In the genomic region with DNA sequence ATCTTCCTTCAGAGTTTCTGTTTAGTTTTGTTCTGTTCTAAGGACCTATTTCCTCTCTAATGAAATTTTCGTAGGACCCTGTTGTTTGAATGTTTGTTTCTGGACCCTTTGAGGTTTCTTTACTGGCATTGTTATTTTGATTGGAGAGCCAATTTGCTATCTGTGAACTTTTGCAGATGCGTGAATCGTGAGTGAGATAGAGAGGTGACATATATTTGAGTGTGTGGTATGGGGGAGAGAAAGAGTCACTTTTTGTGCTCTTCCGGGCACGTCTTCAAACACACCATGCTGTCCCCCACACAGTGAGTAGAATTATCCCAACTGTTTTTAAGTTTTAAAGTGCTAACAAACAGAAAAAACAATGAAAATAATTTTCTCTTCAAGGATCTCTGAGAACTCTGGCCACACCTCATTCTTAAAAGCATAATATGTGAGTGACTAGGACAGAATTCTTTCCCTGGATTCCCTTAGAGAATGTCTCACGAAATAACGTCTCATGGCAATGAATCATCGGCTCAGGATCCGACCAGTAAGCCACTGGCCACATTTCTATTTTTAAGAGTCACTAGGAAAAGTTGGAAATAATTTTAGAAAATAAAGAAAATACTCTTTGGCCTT, we compare ENCODE assay signal across 8 cellular contexts.
A peak's percentile ranks its signal among the peaks of the same experiment; 100 is the strongest.
DNase-seq lines count a peak whose midpoint lies in the region; ATAC-seq, FAIRE-seq and TF ChIP-seq lines count a peak whose summit lies in the region.

No MANE protein-coding gene starts in this region.

- no peaks in the 10 kb centered on the region for H4K20me1 ChIP-seq in astrocyte (ENCODE audit: insufficient read depth, low read length)

- peak overlapping the region; percentile 75 to 91 (median 84) for H3K4me3 Mint-ChIP-seq in CD4-positive, CD25-positive, alpha-beta regulatory T cell
- peak overlapping the region; percentile 78 for H3K4me3 Mint-ChIP-seq in astrocyte (ENCODE audit: unreplicated experiment)
- peak overlapping the region; percentile 89 for H3K4me3 Mint-ChIP-seq in stimulated activated naive CD8-positive, alpha-beta T cell treated with anti-CD3 and anti-CD28 coated beads, Interleukin-15, Interleukin-2, amounts not matched to agents 100 ng/mL and 50 ng/mL, for 24 hours

- peak in 1 of 3 donors; percentile 44 for DNase-seq in CD4-positive, CD25-positive, alpha-beta regulatory T cell
- DNase-seq in astrocyte (ENCODE audit: low read depth) (peak; percentile 96), kidney (no peak), AML-193 (lab: John Stamatoyannopoulos, UW) (no peak), HuH-7.5 (ENCODE audit: low spot score) (no peak)

- no peaks in the 10 kb centered on the region for H3K79me2 ChIP-seq in astrocyte (ENCODE audit: insufficient read depth, low read length)

- H3K9ac ChIP-seq in astrocyte (ENCODE audit: low read length), result peak overlapping the region; percentile 100
- peak overlapping the region; percentile 52 to 64 for H3K9ac ChIP-seq in kidney (ENCODE audit: low read length in 2 of 2)

- no peaks in the 10 kb centered on the region for H3K9me3 ChIP-seq in CD4-positive, CD25-positive, alpha-beta regulatory T cell (ENCODE audit: control insufficient read depth in 2 of 2, low read length in 2 of 2)
- no peaks in the 10 kb centered on the region for H3K9me3 ChIP-seq in KOPT-K1 (ENCODE audit: insufficient read depth, low read length, poor library complexity, severe bottlenecking)
- no peaks in the 10 kb centered on the region for H3K9me3 ChIP-seq in astrocyte (ENCODE audit: insufficient read depth, low read depth, low read length)
- no peaks in the 10 kb centered on the region for H3K9me3 ChIP-seq in kidney (ENCODE audit: control insufficient read depth in 1 of 2, low read length in 2 of 2)

- H3K4me2 ChIP-seq in astrocyte (ENCODE audit: low read length), result peak overlapping the region; percentile 95

- H3K27me3 Mint-ChIP-seq in CD4-positive, CD25-positive, alpha-beta regulatory T cell, result peaks cover 7% of the 10 kb centered on the region
- H3K27me3 Mint-ChIP-seq in astrocyte (ENCODE audit: low read depth, unreplicated experiment), result no peaks in the 10 kb centered on the region
- H3K27me3 Mint-ChIP-seq in stimulated activated naive CD8-positive, alpha-beta T cell treated with anti-CD3 and anti-CD28 coated beads, Interleukin-15, Interleukin-2, amounts not matched to agents 100 ng/mL and 50 ng/mL, for 24 hours, result no peaks in the 10 kb centered on the region

- FAIRE-seq in astrocyte (lab: Jason Lieb, UNC) (peak; percentile 41), kidney (lab: Jason Lieb, UNC) (no peak)

- peaks cover 24 to 50% (median 33%) of the 10 kb centered on the region in 4 donors for H3K4me1 Mint-ChIP-seq in CD4-positive, CD25-positive, alpha-beta regulatory T cell
- H3K4me1 Mint-ChIP-seq in astrocyte (ENCODE audit: low read depth, unreplicated experiment), result peaks cover 44% of the 10 kb centered on the region
- H3K4me1 Mint-ChIP-seq in stimulated activated naive CD8-positive, alpha-beta T cell treated with anti-CD3 and anti-CD28 coated beads, Interleukin-15, Interleukin-2, amounts not matched to agents 100 ng/mL and 50 ng/mL, for 24 hours (ENCODE audit: low read depth), result peaks cover 72% of the 10 kb centered on the region

- H3K27ac ChIP-seq in CD4-positive, CD25-positive, alpha-beta regulatory T cell (ENCODE audit: insufficient read depth, low read length, poor library complexity, severe bottlenecking), result no peak overlapping the region
- peak overlapping the region; percentile 87 for H3K27ac ChIP-seq in KOPT-K1 (ENCODE audit: low read depth, low read length, poor library complexity, severe bottlenecking)
- H3K27ac ChIP-seq in astrocyte (ENCODE audit: low read depth, low read length), result peak overlapping the region; percentile 100
- H3K27ac ChIP-seq in kidney (ENCODE audit: low read depth in 2 of 2, low read length in 2 of 2), result peak overlapping the region; percentile 45 to 94

- H3K4me1 ChIP-seq in CD4-positive, CD25-positive, alpha-beta regulatory T cell (ENCODE audit: control insufficient read depth, insufficient read depth, low read length, poor library complexity, severe bottlenecking), result peaks cover 27% of the 10 kb centered on the region
- peaks cover 28% of the 10 kb centered on the region for H3K4me1 ChIP-seq in astrocyte (ENCODE audit: insufficient read depth, low read length)
- H3K4me1 ChIP-seq in kidney (ENCODE audit: control insufficient read depth in 1 of 2, insufficient read depth in 1 of 2, low read depth in 1 of 2, low read length in 2 of 2), result peaks cover 9 to 27% of the 10 kb centered on the region in 2 donors

- ATAC-seq in CD4-positive, CD25-positive, alpha-beta regulatory T cell (ENCODE audit: low read depth in 2 of 2), result peak; percentile 36 to 37
- ATAC-seq in HG02763 (IDR thresholded peaks at IDR 0.05; ENCODE audit: unreplicated experiment), result no peak

- H3K27me3 ChIP-seq in CD4-positive, CD25-positive, alpha-beta regulatory T cell (ENCODE audit: control insufficient read depth, insufficient read depth, low read length), result no peaks in the 10 kb centered on the region
- no peaks in the 10 kb centered on the region for H3K27me3 ChIP-seq in astrocyte (ENCODE audit: insufficient read depth, low read length)

- H2AFZ ChIP-seq in astrocyte (ENCODE audit: low read depth, low read length), result no peak overlapping the region

- H3K36me3 ChIP-seq in CD4-positive, CD25-positive, alpha-beta regulatory T cell (ENCODE audit: control insufficient read depth, insufficient read depth, low read length), result no peaks in the 10 kb centered on the region
- H3K36me3 ChIP-seq in KOPT-K1 (ENCODE audit: insufficient read depth, low read length) (no peaks in the 10 kb centered on the region), astrocyte (ENCODE audit: insufficient read depth, low read length) (no peaks in the 10 kb centered on the region), kidney (ENCODE audit: control insufficient read depth in 1 of 2, insufficient read depth in 2 of 2, low read length in 2 of 2) (no peaks in the 10 kb centered on the region)

- H3K27ac Mint-ChIP-seq in CD4-positive, CD25-positive, alpha-beta regulatory T cell, result peak overlapping the region; percentile 90 to 96 (median 91)
- peak overlapping the region; percentile 100 for H3K27ac Mint-ChIP-seq in astrocyte (ENCODE audit: unreplicated experiment)
- H3K27ac Mint-ChIP-seq in stimulated activated naive CD8-positive, alpha-beta T cell treated with anti-CD3 and anti-CD28 coated beads, Interleukin-15, Interleukin-2, amounts not matched to agents 100 ng/mL and 50 ng/mL, for 24 hours, result peak overlapping the region; percentile 98

- TF ChIP-seq CTCF in astrocyte (IDR thresholded peaks at IDR 0.05; ENCODE audit: insufficient read depth, low read depth, low read length) (no peak), kidney (IDR thresholded peaks at IDR 0.05; ENCODE audit: borderline replicate concordance, extremely low read depth, insufficient read depth) (no peak)

- H3K4me3 ChIP-seq in CD4-positive, CD25-positive, alpha-beta regulatory T cell (ENCODE audit: low read depth, low read length), result peak overlapping the region; percentile 74
- H3K4me3 ChIP-seq in astrocyte (ENCODE audit: insufficient read depth, low read depth, low read length), result peak overlapping the region; percentile 53
- H3K4me3 ChIP-seq in kidney (ENCODE audit: low read length in 2 of 2), result peak overlapping the region; percentile 33 to 54

- peaks cover 0 to 2% (median 0%) of the 10 kb centered on the region in 7 donors for H3K9me3 Mint-ChIP-seq in CD4-positive, CD25-positive, alpha-beta regulatory T cell
- H3K9me3 Mint-ChIP-seq in astrocyte (ENCODE audit: unreplicated experiment), result no peaks in the 10 kb centered on the region
- peaks cover 12% of the 10 kb centered on the region for H3K9me3 Mint-ChIP-seq in stimulated activated naive CD8-positive, alpha-beta T cell treated with anti-CD3 and anti-CD28 coated beads, Interleukin-15, Interleukin-2, amounts not matched to agents 100 ng/mL and 50 ng/mL, for 24 hours

- intact Hi-C loops in kidney (cut with DNase I), result no loop called here

- no peaks in the 10 kb centered on the region for H3K36me3 Mint-ChIP-seq in CD4-positive, CD25-positive, alpha-beta regulatory T cell
- H3K36me3 Mint-ChIP-seq in astrocyte (ENCODE audit: low read depth, unreplicated experiment), result peaks cover 3% of the 10 kb centered on the region
- no peaks in the 10 kb centered on the region for H3K36me3 Mint-ChIP-seq in stimulated activated naive CD8-positive, alpha-beta T cell treated with anti-CD3 and anti-CD28 coated beads, Interleukin-15, Interleukin-2, amounts not matched to agents 100 ng/mL and 50 ng/mL, for 24 hours (ENCODE audit: low read depth)
